In the genomic region with DNA sequence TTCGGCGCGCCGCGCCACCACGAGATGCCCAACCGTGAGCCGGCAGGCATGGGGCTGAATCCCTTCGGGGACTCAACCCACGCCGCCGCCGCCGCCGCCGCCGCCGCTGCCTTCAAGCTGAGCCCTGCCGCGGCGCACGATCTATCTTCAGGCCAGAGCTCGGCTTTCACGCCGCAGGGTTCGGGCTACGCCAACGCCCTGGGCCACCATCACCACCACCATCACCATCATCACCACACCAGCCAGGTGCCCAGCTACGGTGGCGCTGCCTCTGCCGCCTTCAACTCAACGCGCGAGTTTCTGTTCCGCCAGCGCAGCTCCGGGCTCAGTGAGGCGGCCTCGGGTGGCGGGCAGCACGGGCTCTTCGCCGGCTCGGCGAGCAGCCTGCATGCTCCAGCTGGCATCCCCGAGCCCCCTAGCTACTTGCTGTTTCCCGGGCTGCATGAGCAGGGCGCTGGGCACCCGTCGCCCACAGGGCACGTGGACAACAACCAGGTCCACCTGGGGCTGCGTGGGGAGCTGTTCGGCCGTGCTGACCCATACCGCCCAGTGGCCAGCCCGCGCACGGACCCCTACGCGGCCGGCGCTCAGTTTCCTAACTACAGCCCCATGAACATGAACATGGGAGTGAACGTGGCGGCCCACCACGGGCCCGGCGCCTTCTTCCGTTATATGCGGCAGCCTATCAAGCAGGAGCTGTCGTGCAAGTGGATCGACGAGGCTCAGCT, we compare ENCODE assay signal across 13 cellular contexts. TPM values are rescaled to one million over a fixed set of nuclear protein-coding genes. Genes with fewer than 3 reads are reported as not detected.
DNase-seq lines count a peak whose midpoint lies in the region; ATAC-seq and TF ChIP-seq lines count a peak whose summit lies in the region.
"Had no signal": no experiment of that assay in that cellular context is flagged by ENCODE, and none has a peak within 500 bp of the region (broad histone marks: within the 10 kb centered on the region; RNA-seq: fewer than 3 reads in every experiment).

No MANE protein-coding gene starts in this region.

- H3K36me3 ChIP-seq in iPS-18a (ENCODE audit: control insufficient read depth, low read depth, low read length) = peaks cover 23% of the 10 kb centered on the region
- H3K36me3 ChIP-seq: BLaER1 had no signal

- peak overlapping the region; percentile 46 for H3K4me3 Mint-ChIP-seq in activated CD8-positive, alpha-beta T cell treated with anti-CD3 and anti-CD28 coated beads, Interleukin-2, amount 10 ng/mL, durations not matched to agents 7 days and 5 days
- no peak overlapping the region for H3K4me3 Mint-ChIP-seq in activated CD8-positive, alpha-beta T cell treated with anti-CD3 and anti-CD28 coated beads for 36 hours
- peak overlapping the region; percentile 41 for H3K4me3 Mint-ChIP-seq in activated B cell treated with CpG ODN at 0.5 μM for 24 hours
- H3K4me3 Mint-ChIP-seq in stimulated activated naive B cell treated with anti-CD40 and anti-IgM and Interleukin-4, amounts not matched to agents 10 μg/mL and 1 μg/mL and 100 μg/mL, for 72 hours = peak overlapping the region; percentile 67 to 71

- ATAC-seq in activated CD8-positive, alpha-beta T cell treated with anti-CD3 and anti-CD28 coated beads, Interleukin-2, amount 10 ng/mL, durations not matched to agents 7 days and 5 days = no peak
- ATAC-seq in activated CD8-positive, alpha-beta T cell treated with anti-CD3 and anti-CD28 coated beads for 36 hours = no peak
- ATAC-seq in activated B cell treated with CpG ODN at 0.5 μM for 24 hours (ENCODE audit: low read depth) = no peak
- ATAC-seq in stimulated activated naive B cell treated with anti-CD40 and anti-IgM and Interleukin-4, amounts not matched to agents 10 μg/mL and 1 μg/mL and 100 μg/mL, for 72 hours (replicated peaks) = no peak
- ATAC-seq in HG03045 (IDR thresholded peaks at IDR 0.05; ENCODE audit: unreplicated experiment) = no peak
- no peak for ATAC-seq in HG03378 (IDR thresholded peaks at IDR 0.05; ENCODE audit: unreplicated experiment)

- intact Hi-C loops in activated CD8-positive, alpha-beta T cell treated with anti-CD3 and anti-CD28 coated beads for 36 hours (cut with micrococcal nuclease) = no loop called here
- intact Hi-C loops in activated B cell treated with CpG ODN at 0.5 μM for 24 hours (cut with micrococcal nuclease) = loop anchor here (5.0 kb wide), 1 partner anchor 140 kb away; no protein-coding TSS in a partner anchor

- H3K27ac Mint-ChIP-seq in activated CD8-positive, alpha-beta T cell treated with anti-CD3 and anti-CD28 coated beads, Interleukin-2, amount 10 ng/mL, durations not matched to agents 7 days and 5 days = peak overlapping the region; percentile 49
- H3K27ac Mint-ChIP-seq in activated CD8-positive, alpha-beta T cell treated with anti-CD3 and anti-CD28 coated beads for 36 hours = no peak overlapping the region
- H3K27ac Mint-ChIP-seq in activated B cell treated with CpG ODN at 0.5 μM for 24 hours = no peak overlapping the region
- peak overlapping the region; percentile 85 for H3K27ac Mint-ChIP-seq in stimulated activated naive B cell treated with anti-CD40 and anti-IgM and Interleukin-4, amounts not matched to agents 10 μg/mL and 1 μg/mL and 100 μg/mL, for 72 hours

- CTCF ChIA-PET in activated CD8-positive, alpha-beta T cell treated with anti-CD3 and anti-CD28 coated beads, Interleukin-2, amount 10 ng/mL, durations not matched to agents 7 days and 5 days (lab: Charles Lee) = no interaction called here
- CTCF ChIA-PET in activated CD8-positive, alpha-beta T cell treated with anti-CD3 and anti-CD28 coated beads for 36 hours (lab: Charles Lee) = no interaction called here
- CTCF ChIA-PET in activated B cell treated with CpG ODN at 0.5 μM for 24 hours (lab: Charles Lee) = no interaction called here

- no peaks in the 10 kb centered on the region for H3K9me3 ChIP-seq in iPS-18a (ENCODE audit: control insufficient read depth, low read depth, low read length)

- H3K9me3 Mint-ChIP-seq in activated CD8-positive, alpha-beta T cell treated with anti-CD3 and anti-CD28 coated beads, Interleukin-2, amount 10 ng/mL, durations not matched to agents 7 days and 5 days (ENCODE audit: insufficient read depth) = no peaks in the 10 kb centered on the region
- peaks cover 1% of the 10 kb centered on the region for H3K9me3 Mint-ChIP-seq in activated CD8-positive, alpha-beta T cell treated with anti-CD3 and anti-CD28 coated beads for 36 hours
- H3K9me3 Mint-ChIP-seq in activated B cell treated with CpG ODN at 0.5 μM for 24 hours = no peaks in the 10 kb centered on the region
- H3K9me3 Mint-ChIP-seq in stimulated activated naive B cell treated with anti-CD40 and anti-IgM and Interleukin-4, amounts not matched to agents 10 μg/mL and 1 μg/mL and 100 μg/mL, for 72 hours = peaks cover 0 to 4% of the 10 kb centered on the region in 2 donors

- DNase-seq in activated CD8-positive, alpha-beta T cell treated with anti-CD3 and anti-CD28 coated beads, Interleukin-2, amount 10 ng/mL, durations not matched to agents 7 days and 5 days = no peak
- no peak for DNase-seq in activated CD8-positive, alpha-beta T cell treated with anti-CD3 and anti-CD28 coated beads for 36 hours
- DNase-seq in activated B cell treated with CpG ODN at 0.5 μM for 24 hours (no peak), KG1 (lab: John Stamatoyannopoulos, UW) (no peak)
- DNase-seq in stimulated activated naive B cell treated with anti-CD40 and anti-IgM and Interleukin-4, amounts not matched to agents 10 μg/mL and 1 μg/mL and 100 μg/mL, for 72 hours = no peak
- DNase-seq: midbrain; NCI-H1048; SHP77; stimulated activated CD4-positive, alpha-beta T cell treated with anti-CD3 and anti-CD28 coated beads, Interleukin-4, amount 100 ng/mL, for 24 hours had no signal

- H3K27me3 Mint-ChIP-seq in activated CD8-positive, alpha-beta T cell treated with anti-CD3 and anti-CD28 coated beads, Interleukin-2, amount 10 ng/mL, durations not matched to agents 7 days and 5 days (ENCODE audit: low read depth) = peaks cover 40% of the 10 kb centered on the region
- H3K27me3 Mint-ChIP-seq in activated CD8-positive, alpha-beta T cell treated with anti-CD3 and anti-CD28 coated beads for 36 hours = peaks cover 54% of the 10 kb centered on the region
- peaks cover 29% of the 10 kb centered on the region for H3K27me3 Mint-ChIP-seq in activated B cell treated with CpG ODN at 0.5 μM for 24 hours
- peaks cover 55 to 63% of the 10 kb centered on the region in 2 donors for H3K27me3 Mint-ChIP-seq in stimulated activated naive B cell treated with anti-CD40 and anti-IgM and Interleukin-4, amounts not matched to agents 10 μg/mL and 1 μg/mL and 100 μg/mL, for 72 hours

- no peak overlapping the region for H3K27ac ChIP-seq in iPS-18a (ENCODE audit: low read length)
- H3K27ac ChIP-seq: BLaER1 had no signal

- POLR2A ChIA-PET in activated CD8-positive, alpha-beta T cell treated with anti-CD3 and anti-CD28 coated beads, Interleukin-2, amount 10 ng/mL, durations not matched to agents 7 days and 5 days (lab: Charles Lee) = no interaction called here
- POLR2A ChIA-PET in activated CD8-positive, alpha-beta T cell treated with anti-CD3 and anti-CD28 coated beads for 36 hours (lab: Charles Lee) = no interaction called here
- POLR2A ChIA-PET in activated B cell treated with CpG ODN at 0.5 μM for 24 hours (lab: Charles Lee) = no interaction called here

- H3K36me3 Mint-ChIP-seq in activated CD8-positive, alpha-beta T cell treated with anti-CD3 and anti-CD28 coated beads, Interleukin-2, amount 10 ng/mL, durations not matched to agents 7 days and 5 days (ENCODE audit: low read depth) = peaks cover 9% of the 10 kb centered on the region
- H3K36me3 Mint-ChIP-seq in activated CD8-positive, alpha-beta T cell treated with anti-CD3 and anti-CD28 coated beads for 36 hours (ENCODE audit: low read depth) = peaks cover 4% of the 10 kb centered on the region
- no peaks in the 10 kb centered on the region for H3K36me3 Mint-ChIP-seq in activated B cell treated with CpG ODN at 0.5 μM for 24 hours (ENCODE audit: low read depth)
- H3K36me3 Mint-ChIP-seq in stimulated activated naive B cell treated with anti-CD40 and anti-IgM and Interleukin-4, amounts not matched to agents 10 μg/mL and 1 μg/mL and 100 μg/mL, for 72 hours = peaks cover 7 to 13% of the 10 kb centered on the region in 2 donors

- peaks cover 9% of the 10 kb centered on the region for H3K27me3 ChIP-seq in iPS-18a (ENCODE audit: control insufficient read depth, insufficient read depth, low read length)

- peak overlapping the region; percentile 86 for H3K4me3 ChIP-seq in iPS-18a (ENCODE audit: low read length)
- H3K4me3 ChIP-seq: BLaER1 had no signal

- no peaks in the 10 kb centered on the region for H3K4me1 ChIP-seq in iPS-18a (ENCODE audit: control insufficient read depth, low read depth, low read length)
- H3K4me1 ChIP-seq: BLaER1 had no signal

- H3K9ac ChIP-seq in iPS-18a (ENCODE audit: low read length) = peak overlapping the region; percentile 78
- H3K9ac ChIP-seq: BLaER1 had no signal

- peaks cover 6% of the 10 kb centered on the region for H3K4me1 Mint-ChIP-seq in activated CD8-positive, alpha-beta T cell treated with anti-CD3 and anti-CD28 coated beads, Interleukin-2, amount 10 ng/mL, durations not matched to agents 7 days and 5 days (ENCODE audit: low read depth)
- peaks cover 13% of the 10 kb centered on the region for H3K4me1 Mint-ChIP-seq in activated CD8-positive, alpha-beta T cell treated with anti-CD3 and anti-CD28 coated beads for 36 hours (ENCODE audit: low read depth)
- peaks cover 11% of the 10 kb centered on the region for H3K4me1 Mint-ChIP-seq in activated B cell treated with CpG ODN at 0.5 μM for 24 hours
- H3K4me1 Mint-ChIP-seq in stimulated activated naive B cell treated with anti-CD40 and anti-IgM and Interleukin-4, amounts not matched to agents 10 μg/mL and 1 μg/mL and 100 μg/mL, for 72 hours = peaks cover 9 to 27% of the 10 kb centered on the region in 2 donors

- TF ChIP-seq CTCF in activated CD8-positive, alpha-beta T cell treated with anti-CD3 and anti-CD28 coated beads for 36 hours (IDR thresholded peaks at IDR 0.05) = no peak
- TF ChIP-seq CTCF in activated B cell treated with CpG ODN at 0.5 μM for 24 hours (IDR thresholded peaks at IDR 0.05) = no peak

RNA-seq across cellular contexts. Expression of gene ZIC3, which starts 1.0 kb away (rescaled TPM):
- not detected for total RNA-seq in activated CD8-positive, alpha-beta T cell treated with anti-CD3 and anti-CD28 coated beads, Interleukin-2, amount 10 ng/mL, durations not matched to agents 7 days and 5 days
- not detected for total RNA-seq in activated CD8-positive, alpha-beta T cell treated with anti-CD3 and anti-CD28 coated beads for 36 hours
- not detected in 2 replicates for total RNA-seq in activated B cell treated with CpG ODN at 0.5 μM for 24 hours

Comparison
In these comparisons a context has a peak if more than half of its experiments do, and no peak if none do; other contexts are left out.
1. H3K27ac Mint-ChIP-seq: peak in activated CD8-positive, alpha-beta T cell treated with anti-CD3 and anti-CD28 coated beads, Interleukin-2, amount 10 ng/mL, durations not matched to agents 7 days and 5 days (single experiment) and stimulated activated naive B cell treated with anti-CD40 and anti-IgM and Interleukin-4, amounts not matched to agents 10 μg/mL and 1 μg/mL and 100 μg/mL, for 72 hours (single experiment); none in activated CD8-positive, alpha-beta T cell treated with anti-CD3 and anti-CD28 coated beads for 36 hours (single experiment) and activated B cell treated with CpG ODN at 0.5 μM for 24 hours (single experiment).